16 cellular contexts compared by ENCODE assay signal in genomic region chr15:90683371-90683770, GRCh38. TPM values are rescaled to one million over a fixed set of nuclear protein-coding genes. Genes with fewer than 3 reads are reported as not detected.
DNase-seq lines count a peak whose midpoint lies in the region; ATAC-seq, FAIRE-seq and TF ChIP-seq lines count a peak whose summit lies in the region.
"Had no signal": no experiment of that assay in that cellular context is flagged by ENCODE, and none has a peak within 500 bp of the region (broad histone marks: within the 10 kb centered on the region; RNA-seq: fewer than 3 reads in every experiment).

No MANE protein-coding gene starts in this region.

- no TSS peak for BruUV-seq in HCT116 (replicated peaks; lab: Mats Ljungman, UMichigan)
- no TSS peak for BruUV-seq in K562 (replicated peaks; lab: Mats Ljungman, UMichigan)

- TF ChIP-seq POLR2A in HCT116 (IDR thresholded peaks at IDR 0.05; ENCODE audit: borderline replicate concordance, extremely low read depth, insufficient read depth, insufficient read length), result no peak
- no peak for TF ChIP-seq POLR2A in K562 (conservative IDR thresholded peaks at IDR 0.05)

- H3K9me2 ChIP-seq in GM23338 (ENCODE audit: insufficient read depth) (no peaks in the 10 kb centered on the region; the same call in 1 of the 2 replicates), HCT116 (ENCODE audit: insufficient read depth) (no peaks in the 10 kb centered on the region)

- no peak overlapping the region for H3K4me3 Mint-ChIP-seq in GM23338
- H3K4me3 Mint-ChIP-seq: B cell; CD8-positive, alpha-beta T cell had no signal

- peaks cover 5% of the 10 kb centered on the region; the same call in 2 of the 3 replicates for H3K4me1 Mint-ChIP-seq in GM23338

- intact Hi-C loops in HCT116 (cut with micrococcal nuclease), result no loop called here
- intact Hi-C loops in K562 (cut with micrococcal nuclease), result no loop called here

- TF ChIP-seq RAD21 in HCT116 (IDR thresholded peaks at IDR 0.05; ENCODE audit: low read depth) (no peak), K562 (CRISPR knock-in tag; conservative IDR thresholded peaks at IDR 0.05 in 1 of 2, IDR thresholded peaks at IDR 0.05 in 1 of 2) (no peak)

- H3K9me3 Mint-ChIP-seq in GM23338, result no peaks in the 10 kb centered on the region
- H3K9me3 Mint-ChIP-seq: CD8-positive, alpha-beta T cell had no signal

- H4K20me1 ChIP-seq in GM23338 (replicated peaks; ENCODE audit: insufficient read depth), result no peaks in the 10 kb centered on the region
- no peaks in the 10 kb centered on the region for H4K20me1 ChIP-seq in HCT116 (ENCODE audit: insufficient read depth)
- no peaks in the 10 kb centered on the region for H4K20me1 ChIP-seq in K562 (replicated peaks; ENCODE audit: control insufficient read depth, insufficient read depth, low read length)
- H4K20me1 ChIP-seq: BLaER1 treated with 17β-estradiol and CSF1 and Interleukin-3, amounts not matched to agents 10 nM and 100 nM had no signal

- no peaks in the 10 kb centered on the region for H3K36me3 Mint-ChIP-seq in GM23338 (ENCODE audit: low read depth)
- H3K36me3 Mint-ChIP-seq: CD8-positive, alpha-beta T cell had no signal

- H3K27ac Mint-ChIP-seq in GM23338, result no peak overlapping the region
- H3K27ac Mint-ChIP-seq: B cell; CD8-positive, alpha-beta T cell had no signal

- H3F3A ChIP-seq in GM23338 (replicated peaks; ENCODE audit: low read depth), result no peaks in the 10 kb centered on the region

- in situ Hi-C loops in K562 (cut with MboI), result no loop called here

- RAD21 ChIA-PET in HCT116 (lab: Charles Lee; ENCODE audit: low non-redundant PET in 1 of 2, low total read pairs in 2 of 2, uncharacterized antibody in 2 of 2, unreplicated experiment in 2 of 2), result no interaction called here

- no peak for TF ChIP-seq EP300 in K562 (IDR thresholded peaks at IDR 0.05; ENCODE audit: low read length)

- no peaks in the 10 kb centered on the region for H3K36me3 ChIP-seq in GM23338 (ENCODE audit: insufficient read depth)
- H3K36me3 ChIP-seq in HCT116 (ENCODE audit: control insufficient read depth in 1 of 2, insufficient read depth in 2 of 2, low read length in 2 of 2), result no peaks in the 10 kb centered on the region
- H3K36me3 ChIP-seq in K562 (ENCODE audit: control insufficient read depth, insufficient read depth, low read length), result no peaks in the 10 kb centered on the region
- H3K36me3 ChIP-seq: BLaER1 treated with 17β-estradiol and CSF1 and Interleukin-3, amounts not matched to agents 10 nM and 100 nM had no signal

- H3K4me3 ChIP-seq in GM23338 (no peak overlapping the region), HCT116 (replicated peaks in 1 of 2; ENCODE audit: low read depth in 1 of 2, low read length in 2 of 2) (no peak overlapping the region), K562 (no peak overlapping the region)
- H3K4me3 ChIP-seq: BLaER1 treated with 17β-estradiol and CSF1 and Interleukin-3, amounts not matched to agents 10 nM and 100 nM; GM23248 had no signal

- peaks cover 7% of the 10 kb centered on the region for H3K27me3 Mint-ChIP-seq in GM23338 (ENCODE audit: insufficient read depth, low read depth, poor library complexity)

- peak; percentile 49 for ATAC-seq in GM23338
- peak; percentile 43; the same call in 1 of the 2 replicates for ATAC-seq in HCT116
- peak; percentile 77 for ATAC-seq in K562
- ATAC-seq in GM19324 (IDR thresholded peaks at IDR 0.05; ENCODE audit: low FRiP score, unreplicated experiment), result no peak
- ATAC-seq: CD8-positive, alpha-beta T cell; HepG2 had no signal

- H2AFZ ChIP-seq in GM23338, result no peak overlapping the region
- H2AFZ ChIP-seq in HCT116 (ENCODE audit: low read depth, low read length, poor library complexity, severe bottlenecking), result no peak overlapping the region
- peak overlapping the region; percentile 56; the same call in 1 of the 2 replicates for H2AFZ ChIP-seq in K562 (ENCODE audit: low read depth, low read length)
- H2AFZ ChIP-seq: GM23248 had no signal

- H3K4me2 ChIP-seq in GM23338 (no peak overlapping the region), HCT116 (ENCODE audit: low read length) (no peak overlapping the region), K562 (ENCODE audit: insufficient read depth, low read length) (no peak overlapping the region; the same call in 1 of the 2 replicates)

- H3K9ac ChIP-seq in HCT116 (ENCODE audit: low read length) (no peak overlapping the region), K562 (ENCODE audit: insufficient read depth in 1 of 2, low read depth in 2 of 2, low read length in 2 of 2) (peak overlapping the region in 1 of 2 experiments; percentile 46; a peak in 1 of 4 replicates)
- H3K9ac ChIP-seq: BLaER1 treated with 17β-estradiol and CSF1 and Interleukin-3, amounts not matched to agents 10 nM and 100 nM; GM23248 had no signal

- POLR2A ChIA-PET in HCT116 (lab: Charles Lee), result no interaction called here
- POLR2A ChIA-PET in K562 (lab: Yijun Ruan, JAX), result interaction anchor here (1.0 kb wide), 1 partner anchor 8 kb away, joined by 3 read pairs; no protein-coding TSS in a partner anchor

- FAIRE-seq in K562 (lab: Jason Lieb, UNC), result no peak
- FAIRE-seq: H54, HepG2 had no signal

- H3K27ac ChIP-seq in GM23338 (ENCODE audit: low read depth) (no peak overlapping the region), HCT116 (ENCODE audit: low read depth, low read length) (no peak overlapping the region), K562 (ENCODE audit: extremely low read depth, low read depth, low read length) (no peak overlapping the region)
- H3K27ac ChIP-seq: BLaER1 treated with 17β-estradiol and CSF1 and Interleukin-3, amounts not matched to agents 10 nM and 100 nM; GM23248 had no signal

- CTCF ChIA-PET in HCT116 (lab: Charles Lee) (no interaction called here), K562 (lab: Yijun Ruan, JAX; ENCODE audit: low intra/inter-chr PET ratio) (no interaction called here)

- H3K79me2 ChIP-seq in GM23338 (replicated peaks; ENCODE audit: insufficient read depth) (no peaks in the 10 kb centered on the region), HCT116 (ENCODE audit: insufficient read depth, low read length) (no peaks in the 10 kb centered on the region), K562 (ENCODE audit: control insufficient read depth, insufficient read depth, low read length) (no peaks in the 10 kb centered on the region)

- 20% methylated on average over 9 of the region's 10 CpGs for WGBS in K562 (ENCODE audit: insufficient coverage, low coverage, missing lambda C conversion rate)

- no peaks in the 10 kb centered on the region for H3K27me3 ChIP-seq in GM23338 (ENCODE audit: insufficient read depth)
- H3K27me3 ChIP-seq in HCT116 (ENCODE audit: insufficient read depth, low read length), result no peaks in the 10 kb centered on the region
- H3K27me3 ChIP-seq in K562 (ENCODE audit: control insufficient read depth in 2 of 2, insufficient read depth in 2 of 2, low read length in 2 of 2), result no peaks in the 10 kb centered on the region
- H3K27me3 ChIP-seq: BLaER1 treated with 17β-estradiol and CSF1 and Interleukin-3, amounts not matched to agents 10 nM and 100 nM had no signal

- no peaks in the 10 kb centered on the region for H3K9me3 ChIP-seq in HCT116 (ENCODE audit: control insufficient read depth in 1 of 2, insufficient read depth in 1 of 2, low read depth in 1 of 2, low read length in 2 of 2)
- no peaks in the 10 kb centered on the region for H3K9me3 ChIP-seq in K562 (replicated peaks; ENCODE audit: control insufficient read depth, insufficient read depth, low read depth, low read length)

- no peak for TF ChIP-seq CTCF in GM23338 (conservative IDR thresholded peaks at IDR 0.05; ENCODE audit: low read depth in 2 of 2)
- no peak for TF ChIP-seq CTCF in HCT116 (IDR thresholded peaks at IDR 0.05 in 2 of 3, conservative IDR thresholded peaks at IDR 0.05 in 1 of 3; ENCODE audit: borderline replicate concordance in 1 of 3, insufficient read depth in 1 of 3, low read depth in 2 of 3, low read length in 2 of 3)
- TF ChIP-seq CTCF in K562 (IDR thresholded peaks at IDR 0.05 in 2 of 3, conservative IDR thresholded peaks at IDR 0.05 in 1 of 3; ENCODE audit: insufficient read depth in 2 of 3, low read depth in 1 of 3, low read length in 3 of 3), result no peak

- H3K4me1 ChIP-seq in GM23338 (ENCODE audit: insufficient read depth) (no peaks in the 10 kb centered on the region), HCT116 (ENCODE audit: control insufficient read depth in 1 of 2, insufficient read depth in 2 of 2, low read length in 2 of 2) (peaks cover 0 to 17% of the 10 kb centered on the region in 2 experiments; a peak in 1 of 4 replicates), K562 (replicated peaks in 1 of 2; ENCODE audit: control insufficient read depth in 2 of 2, insufficient read depth in 2 of 2, low read length in 2 of 2) (peaks cover 4 to 21% of the 10 kb centered on the region in 2 experiments; a peak in 4 of 5 replicates)

- no peaks in the 10 kb centered on the region for H3K9me1 ChIP-seq in K562 (ENCODE audit: control insufficient read depth, insufficient read depth, low read length)

- no peak for DNase-seq in GM23338 (ENCODE audit: low spot score)
- no peak for DNase-seq in HCT116 (ENCODE audit: low read depth, low spot score)
- peak; percentile 36 to 59 (median 50) for DNase-seq in K562 (ENCODE audit: extremely low read depth in 1 of 4, low spot score in 3 of 4)
- peak; percentile 59 for DNase-seq in mesenteric fat pad (ENCODE audit: low spot score)
- DNase-seq in NCI-H345 (lab: John Stamatoyannopoulos, UW), result no peak
- no peak for DNase-seq in glomerular visceral epithelial cell (ENCODE audit: extremely low spot score)
- DNase-seq: Calu3; CD8-positive, alpha-beta T cell; DMS79 treated with DMSO at 0.1 percent for 48 hours; GF-D8; GM23248 had no signal

RNA-seq across cellular contexts. Expression of gene BLM, which starts 33.8 kb away (rescaled TPM):
- 43.1 and 46.0 TPM in 2 replicates for total RNA-seq in GM23338 (2014; rRNA removed; shearing (Covaris generic))
- polyA plus RNA-seq in GM23338 (2016; fragmentation: Nextera tagmentation; extraction: Ambion mirVana) (43.3 and 43.9 TPM in 2 replicates), K562 (2011; rRNA removed) (36.5 and 45.5 TPM in 2 replicates), K562 (2014; fragmentation: Illumina TruSeq; extraction: Trizol) (28.0 and 41.6 TPM in 2 replicates), K562 (2014; fragmentation: Nextera tagmentation; extraction: Ambion mirVana) (10 to 100 TPM; 21.0 to 29.7 TPM), K562 (2014; rRNA removed) (22.6 and 35.7 TPM in 2 replicates)
- total RNA-seq in HCT116 (2021; ENCODE audit: unreplicated experiment) (24.6 TPM), K562 (2014; rRNA removed) (37.9 and 52.4 TPM in 2 replicates), K562 (2014; rRNA removed; fragmentation: Illumina TruSeq; extraction: Trizol) (56.0 and 62.5 TPM in 2 replicates), K562 (2015; rRNA removed; fragmentation: Illumina TruSeq; extraction: Trizol) (49.5 and 51.5 TPM in 2 replicates), K562 (2021) (43.4 and 43.9 TPM in 2 replicates), mesenteric fat pad (1.8 TPM)
- 8.2 and 11.1 TPM in 2 replicates for polyA plus RNA-seq in HCT116 (2012)
- total RNA-seq in K562 (2011; cell fraction: chromatin; rRNA removed; ENCODE audit: low replicate concordance), result 33.0 and 98.2 TPM in 2 replicates
- 9.7 and 20.7 TPM in 2 replicates for total RNA-seq in K562 (2011; cell fraction: nucleolus; rRNA removed)
- total RNA-seq in K562 (2011; cell fraction: nucleoplasm; rRNA removed), result 25.2 and 32.3 TPM in 2 replicates
- polyA plus RNA-seq in K562 (2011; cell fraction: cytosol; rRNA removed), result 13.9 and 18.1 TPM in 2 replicates
- polyA plus RNA-seq in K562 (2011; cell fraction: nucleus; rRNA removed), result 47.2 and 66.0 TPM in 2 replicates
- 24.4 and 33.5 TPM in 2 replicates for polyA plus RNA-seq in K562 (2012)
- polyA minus RNA-seq in K562 (2011; rRNA and poly(A)+ RNA removed), result 76.2 and 80.4 TPM in 2 replicates
- 11.6 and 17.2 TPM in 2 replicates for polyA minus RNA-seq in K562 (2011; cell fraction: cytosol; rRNA and poly(A)+ RNA removed)
- 14.8 and 27.4 TPM in 2 replicates for polyA minus RNA-seq in K562 (2011; cell fraction: nucleus; rRNA and poly(A)+ RNA removed)

Comparison
In these comparisons a context has a peak if more than half of its experiments do, and no peak if none do; other contexts are left out.
1. DNase-seq: peak in K562 (4 of 4) and mesenteric fat pad (single experiment); none in GM23338 (single experiment), HCT116 (single experiment), NCI-H345 (single experiment) and glomerular visceral epithelial cell (single experiment).